Comparison of ENCODE assay signal across 19 cellular contexts in the genomic region with DNA sequence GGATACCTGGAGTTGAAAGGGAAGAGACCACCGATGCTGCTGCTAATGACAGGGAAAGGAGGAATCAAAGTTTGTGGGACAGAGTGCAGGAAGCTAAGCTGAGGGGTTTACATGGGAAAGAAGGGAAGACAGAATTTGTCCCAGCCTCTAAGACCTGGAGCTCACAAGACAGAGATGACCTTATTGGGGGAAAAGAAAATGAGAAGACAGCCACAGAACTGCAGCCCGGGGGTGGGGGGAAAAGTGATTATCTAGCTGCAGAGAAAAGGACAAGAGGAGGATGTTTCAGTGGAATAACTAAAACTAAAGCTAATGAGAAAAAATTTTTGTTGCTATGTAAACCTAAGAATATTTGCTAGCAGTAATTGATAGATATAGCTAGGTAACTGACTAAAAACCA.
"Had no signal": no experiment of that assay in that cellular context is flagged by ENCODE, and none has a peak within 500 bp of the region (broad histone marks: within the 10 kb centered on the region; RNA-seq: fewer than 3 reads in every experiment).

No MANE protein-coding gene starts in this region.

- H3K27ac Mint-ChIP-seq: activated CD4-positive, alpha-beta T cell treated with anti-CD3 and anti-CD28 coated beads, Interleukin-2, amount 10 ng/mL, durations not matched to agents 24 days and 14 days; activated naive CD8-positive, alpha-beta T cell treated with anti-CD3 and anti-CD28 coated beads for 36 hours; neural progenitor cell; stimulated activated memory B cell treated with anti-CD40 and anti-IgM and Interleukin-4, amounts not matched to agents 10 μg/mL and 1 μg/mL and 100 μg/mL, for 72 hours; T-cell; type B pancreatic cell had no signal

- DNase-seq: activated CD4-positive, alpha-beta T cell treated with anti-CD3 and anti-CD28 coated beads, Interleukin-2, amount 10 ng/mL, durations not matched to agents 24 days and 14 days; activated CD8-positive, alpha-beta memory T cell treated with anti-CD3 and anti-CD28 coated beads, Interleukin-2, amount 50 U/mL, for 4 hours; activated effector memory CD4-positive, alpha-beta T cell treated with anti-CD3 and anti-CD28 coated beads, Interleukin-2, amount 50 U/mL, for 16 hours; activated naive CD8-positive, alpha-beta T cell treated with anti-CD3 and anti-CD28 coated beads for 36 hours; activated T-cell treated with anti-CD3 and anti-CD28 coated beads, Interleukin-2, amount 50 U/mL, for 48 hours; amygdala; body of pancreas; foreskin fibroblast; ovary; right lobe of liver; spleen; stimulated activated CD4-positive, alpha-beta T cell treated with anti-CD3 and anti-CD28 coated beads, Interleukin-4, amount 100 ng/mL, for 4 hours; T-cell; T1000; testis had no signal

- ATAC-seq: body of pancreas; right lobe of liver; stimulated activated memory B cell treated with anti-CD40 and anti-IgM and Interleukin-4, amounts not matched to agents 10 μg/mL and 1 μg/mL and 100 μg/mL, for 72 hours; T-cell had no signal

- H3K36me3 ChIP-seq: neural progenitor cell, ovary had no signal

- H3K9ac ChIP-seq: neural progenitor cell had no signal

- H3K9me3 ChIP-seq: body of pancreas, ovary, right lobe of liver, spleen, testis had no signal

- H3K4me3 Mint-ChIP-seq: activated CD4-positive, alpha-beta T cell treated with anti-CD3 and anti-CD28 coated beads, Interleukin-2, amount 10 ng/mL, durations not matched to agents 24 days and 14 days; activated naive CD8-positive, alpha-beta T cell treated with anti-CD3 and anti-CD28 coated beads for 36 hours; neural progenitor cell; stimulated activated memory B cell treated with anti-CD40 and anti-IgM and Interleukin-4, amounts not matched to agents 10 μg/mL and 1 μg/mL and 100 μg/mL, for 72 hours; T-cell; type B pancreatic cell had no signal

- H3K4me2 ChIP-seq: neural progenitor cell had no signal

- H2AFZ ChIP-seq: neural progenitor cell had no signal

- H3K27me3 ChIP-seq: body of pancreas, neural progenitor cell, ovary, right lobe of liver, spleen, testis had no signal

- H3K4me1 ChIP-seq: body of pancreas, neural progenitor cell, right lobe of liver, testis had no signal

- H3K27me3 Mint-ChIP-seq: activated CD4-positive, alpha-beta T cell treated with anti-CD3 and anti-CD28 coated beads, Interleukin-2, amount 10 ng/mL, durations not matched to agents 24 days and 14 days; activated naive CD8-positive, alpha-beta T cell treated with anti-CD3 and anti-CD28 coated beads for 36 hours; stimulated activated memory B cell treated with anti-CD40 and anti-IgM and Interleukin-4, amounts not matched to agents 10 μg/mL and 1 μg/mL and 100 μg/mL, for 72 hours; T-cell; type B pancreatic cell had no signal

- H3K4me3 ChIP-seq: body of pancreas, lung, neural progenitor cell, ovary, right lobe of liver, spleen, testis had no signal

- H3K9me3 Mint-ChIP-seq: activated CD4-positive, alpha-beta T cell treated with anti-CD3 and anti-CD28 coated beads, Interleukin-2, amount 10 ng/mL, durations not matched to agents 24 days and 14 days; activated naive CD8-positive, alpha-beta T cell treated with anti-CD3 and anti-CD28 coated beads for 36 hours; neural progenitor cell; stimulated activated memory B cell treated with anti-CD40 and anti-IgM and Interleukin-4, amounts not matched to agents 10 μg/mL and 1 μg/mL and 100 μg/mL, for 72 hours; T-cell; type B pancreatic cell had no signal

- H3K27ac ChIP-seq: body of pancreas, neural progenitor cell, ovary, right lobe of liver, spleen, testis had no signal
